7 cellular contexts compared by ENCODE assay signal in genomic region chr10:61903184-61903990, GRCh38. TPM values are rescaled to one million over a fixed set of nuclear protein-coding genes. Genes with fewer than 3 reads are reported as not detected.
DNase-seq lines count a peak whose midpoint lies in the region; ATAC-seq and TF ChIP-seq lines count a peak whose summit lies in the region.

No MANE protein-coding gene starts in this region.

- H3K4me1 Mint-ChIP-seq in activated CD4-positive, alpha-beta T cell treated with anti-CD3 and anti-CD28 coated beads for 36 hours, result peaks cover 40% of the 10 kb centered on the region

- peaks cover 37% of the 10 kb centered on the region for H3K36me3 Mint-ChIP-seq in activated CD4-positive, alpha-beta T cell treated with anti-CD3 and anti-CD28 coated beads for 36 hours (ENCODE audit: low read depth)

- peaks cover 2% of the 10 kb centered on the region for H3K9me3 Mint-ChIP-seq in activated CD4-positive, alpha-beta T cell treated with anti-CD3 and anti-CD28 coated beads for 36 hours (ENCODE audit: low read depth)

- intact Hi-C loops in activated CD4-positive, alpha-beta T cell treated with anti-CD3 and anti-CD28 coated beads for 36 hours (cut with DNase I, micrococcal nuclease), result loop anchor here (1.0 to 5.0 kb wide), 12 partner anchors 40 to 1996 kb away; partner anchors contain the start of genes EGR2 (in 2 of the 2), CCDC6 (in 1 of the 2) and NRBF2 (in 1 of the 2)
- intact Hi-C loops in left colon (cut with DNase I, micrococcal nuclease), result loop anchor here in 1 of 2 donors (10.0 kb wide), 1 partner anchor 141 kb away; no protein-coding TSS in a partner anchor

- peak overlapping the region; percentile 100 for H3K27ac Mint-ChIP-seq in activated CD4-positive, alpha-beta T cell treated with anti-CD3 and anti-CD28 coated beads for 36 hours

- TF ChIP-seq POLR2A in GM15510 (IDR thresholded peaks at IDR 0.05; ENCODE audit: borderline replicate concordance, extremely low read depth, insufficient read length), result peak; percentile 23

- peak overlapping the region; percentile 94 for H3K4me3 Mint-ChIP-seq in activated CD4-positive, alpha-beta T cell treated with anti-CD3 and anti-CD28 coated beads for 36 hours

- DNase-seq in NCI-H1436 treated with DMSO at 0.1 percent for 48 hours (lab: John Stamatoyannopoulos, UW) (peak; percentile 12), left colon (peak; percentile 67 to 77)
- DNase-seq in activated CD4-positive, alpha-beta T cell treated with anti-CD3 and anti-CD28 coated beads for 36 hours, result peak; percentile 86
- DNase-seq in stimulated activated CD4-positive, alpha-beta T cell treated with anti-CD3 and anti-CD28 coated beads, Interleukin-2, amount 100 ng/mL, for 24 hours, result peak; percentile 74

- POLR2A ChIA-PET in activated CD4-positive, alpha-beta T cell treated with anti-CD3 and anti-CD28 coated beads for 36 hours (lab: Charles Lee), result interaction anchor here (0.7 to 6.5 kb wide), 12 partner anchors 15 to 285 kb away, joined by 3 to 74 read pairs (median 4); no protein-coding TSS in a partner anchor

- CTCF ChIA-PET in activated CD4-positive, alpha-beta T cell treated with anti-CD3 and anti-CD28 coated beads for 36 hours (lab: Charles Lee), result interaction anchor here (0.6 to 4.4 kb wide), 13 partner anchors 8 to 337 kb away, joined by 3 to 26 read pairs (median 5); no protein-coding TSS in a partner anchor

- H3K27me3 Mint-ChIP-seq in activated CD4-positive, alpha-beta T cell treated with anti-CD3 and anti-CD28 coated beads for 36 hours, result no peaks in the 10 kb centered on the region

- peak overlapping the region; percentile 95 for H3K27ac ChIP-seq in cingulate gyrus (ENCODE audit: low read depth, low read length)

- ATAC-seq in HG02610 (IDR thresholded peaks at IDR 0.05; ENCODE audit: unreplicated experiment) (peak; percentile 58), left colon (peak; percentile 65)
- ATAC-seq in activated CD4-positive, alpha-beta T cell treated with anti-CD3 and anti-CD28 coated beads for 36 hours, result peak; percentile 46

RNA-seq across cellular contexts. Expression of gene ARID5B, which starts 1.9 kb away (rescaled TPM):
- 100 to 1,000 TPM in 1 of 2 experiments, 10 to 100 TPM in 1; 73.8 to 106 TPM for total RNA-seq in activated CD4-positive, alpha-beta T cell treated with anti-CD3 and anti-CD28 coated beads for 36 hours
- 10 to 100 TPM; 20.0 to 20.5 TPM for total RNA-seq in left colon

Comparison
In these comparisons a context has a peak if more than half of its experiments do, and no peak if none do; other contexts are left out.
1. Peak in every context shown above with its lines: DNase-seq, ATAC-seq and H3K27ac ChIP-seq.
2. DNase-seq: peak in every context shown above with its lines; median percentile 86 in activated CD4-positive, alpha-beta T cell treated with anti-CD3 and anti-CD28 coated beads for 36 hours; 74 in stimulated activated CD4-positive, alpha-beta T cell treated with anti-CD3 and anti-CD28 coated beads, Interleukin-2, amount 100 ng/mL, for 24 hours; 72 in left colon; 12 in NCI-H1436 treated with DMSO at 0.1 percent for 48 hours.